8 cellular contexts compared by ENCODE assay signal in the genomic region with DNA sequence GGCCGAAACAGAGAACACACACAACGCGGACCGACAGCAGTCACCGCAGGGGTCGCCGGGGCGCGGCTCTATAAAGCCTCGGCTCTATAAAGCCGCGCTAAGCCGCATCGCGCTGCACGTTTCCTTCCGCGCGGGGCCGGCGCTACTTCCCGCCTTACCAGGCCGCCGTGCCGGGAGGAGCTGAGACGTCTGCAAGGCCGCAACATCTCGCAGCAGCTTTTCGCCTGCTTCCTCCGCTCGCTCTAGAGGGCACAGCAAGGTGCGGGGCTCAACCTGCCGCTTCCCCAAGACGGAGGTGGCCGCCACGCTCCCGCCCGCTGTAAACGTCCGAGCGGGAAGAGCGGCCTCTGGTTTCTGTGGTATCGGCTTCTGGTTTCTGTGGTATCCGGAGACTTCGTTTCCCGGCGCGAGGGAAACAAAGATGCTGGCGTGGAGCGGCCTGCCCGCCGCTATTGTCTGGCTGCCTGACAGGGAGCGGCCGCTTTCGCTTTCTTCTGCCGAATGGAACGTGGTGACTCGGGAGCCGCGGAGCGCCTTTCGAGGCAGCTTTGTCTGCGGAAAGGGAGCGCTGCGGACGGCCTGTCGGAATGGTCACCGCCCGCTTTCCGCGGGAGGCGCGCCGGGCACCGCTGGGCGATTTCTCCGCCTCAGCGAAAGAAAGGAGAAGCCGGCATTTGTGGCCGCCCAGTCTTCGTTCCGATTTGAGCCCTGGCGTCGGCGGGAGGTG.
DNase-seq lines count a peak whose midpoint lies in the region; ATAC-seq and TF ChIP-seq lines count a peak whose summit lies in the region.

No MANE protein-coding gene starts in this region.

- peaks cover 13% of the 10 kb centered on the region for H3K4me1 ChIP-seq in mesodermal cell (ENCODE audit: control insufficient read depth, insufficient read depth, low read length, poor library complexity, severe bottlenecking)

- peaks cover 15% of the 10 kb centered on the region for H3K27me3 Mint-ChIP-seq in endothelial cell (ENCODE audit: unreplicated experiment)

- H3K36me3 Mint-ChIP-seq in endothelial cell (ENCODE audit: low read depth, unreplicated experiment): peaks cover 4% of the 10 kb centered on the region

- peak overlapping the region; percentile 50 for H3K4me3 ChIP-seq in mesodermal cell (ENCODE audit: extremely low read depth, insufficient read depth, low read length, poor library complexity, severe bottlenecking)

- no peaks in the 10 kb centered on the region for H3K9me3 ChIP-seq in mesodermal cell (ENCODE audit: control insufficient read depth, low read length)

- peak; percentile 83 for ATAC-seq in GM18867 (IDR thresholded peaks at IDR 0.05; ENCODE audit: unreplicated experiment)
- ATAC-seq in HG03097 (IDR thresholded peaks at IDR 0.05; ENCODE audit: low FRiP score, unreplicated experiment): peak; percentile 81

- H3K4me3 Mint-ChIP-seq in endothelial cell (ENCODE audit: unreplicated experiment): peak overlapping the region; percentile 94

- H3K4me1 Mint-ChIP-seq in endothelial cell (ENCODE audit: unreplicated experiment): peaks cover 30% of the 10 kb centered on the region

- peak overlapping the region; percentile 90 for H3K27ac Mint-ChIP-seq in endothelial cell (ENCODE audit: unreplicated experiment)

- TF ChIP-seq CTCF in endothelial cell (IDR thresholded peaks at IDR 0.05; ENCODE audit: unreplicated experiment): no peak

- no peaks in the 10 kb centered on the region for H3K9me3 Mint-ChIP-seq in endothelial cell (ENCODE audit: unreplicated experiment)

- H3K36me3 ChIP-seq in mesodermal cell (ENCODE audit: control insufficient read depth, insufficient read depth, low read length): no peaks in the 10 kb centered on the region

- H3K27ac ChIP-seq in mesodermal cell (ENCODE audit: low read depth, low read length, severe bottlenecking): peak overlapping the region; percentile 85

- 6 to 7% methylated on average over 78 to 85 of the region's 85 CpGs for WGBS in mesodermal cell (ENCODE audit: insufficient coverage in 2 of 2), 2 experiments

- peak; percentile 32 to 37 for DNase-seq in AML-193 (lab: John Stamatoyannopoulos, UW)
- peak; percentile 71 for DNase-seq in NCI-H526 treated with DMSO at 0.1 percent for 48 hours (lab: John Stamatoyannopoulos, UW)
- peak; percentile 47 for DNase-seq in activated CD8-positive, alpha-beta memory T cell treated with anti-CD3 and anti-CD28 coated beads, Interleukin-2, amount 50 U/mL, for 24 hours (ENCODE audit: extremely low read depth)
- DNase-seq in endothelial cell (ENCODE audit: low spot score): peak; percentile 89
- DNase-seq in stimulated activated CD8-positive, alpha-beta memory T cell treated with anti-CD3 and anti-CD28 coated beads, Interleukin-15, amount 100 ng/mL, for 1 hour (ENCODE audit: low read depth): peak; percentile 81

Comparison
In these comparisons a context has a peak if more than half of its experiments do, and no peak if none do; other contexts are left out.
1. Peak in every context shown above with its lines: DNase-seq, ATAC-seq, H3K4me3 ChIP-seq and H3K27ac ChIP-seq.
2. DNase-seq: peak in every context shown above with its lines; median percentile 89 in endothelial cell; 81 in stimulated activated CD8-positive, alpha-beta memory T cell treated with anti-CD3 and anti-CD28 coated beads, Interleukin-15, amount 100 ng/mL, for 1 hour; 71 in NCI-H526 treated with DMSO at 0.1 percent for 48 hours; 47 in activated CD8-positive, alpha-beta memory T cell treated with anti-CD3 and anti-CD28 coated beads, Interleukin-2, amount 50 U/mL, for 24 hours; 34 in AML-193.